In the genomic region with DNA sequence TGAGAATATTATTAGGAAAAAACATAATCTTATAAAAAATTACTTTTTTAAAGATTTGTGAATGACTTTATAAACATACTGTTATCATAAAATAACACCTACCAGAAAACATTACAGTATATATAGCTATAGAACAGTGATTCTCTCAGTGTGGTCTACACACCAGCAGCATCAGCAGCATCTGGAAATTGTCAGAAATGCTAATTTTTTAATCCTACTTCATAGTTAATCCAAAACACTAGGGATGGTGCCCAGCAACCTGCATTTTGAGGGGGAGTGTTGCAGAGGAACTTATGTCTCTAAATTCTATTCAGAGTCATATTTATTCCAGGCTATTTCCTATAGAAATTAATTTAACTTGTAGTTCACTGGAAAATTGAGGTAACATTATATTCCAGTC, we compare ENCODE assay signal across 8 cellular contexts.
"Had no signal": no experiment of that assay in that cellular context is flagged by ENCODE, and none has a peak within 500 bp of the region (broad histone marks: within the 10 kb centered on the region; RNA-seq: fewer than 3 reads in every experiment).

No MANE protein-coding gene starts in this region.

- DNase-seq: GM23248, GOT3, H7, HFFc6, IMR-90, KG1 had no signal

- H3K27ac Mint-ChIP-seq: HFFc6 had no signal

- H3K4me3 Mint-ChIP-seq: HFFc6 had no signal

- ATAC-seq: HCT116, K562 had no signal
